In genomic region chr6:21587925-21588811, GRCh38 we compare ENCODE assay signal across 1 cellular context.
TF ChIP-seq lines count a peak whose summit lies in the region.

No MANE protein-coding gene starts in this region.

TF ChIP-seq in HEK293, 187 proteins besides CTCF, POLR2A, EP300 and RAD21 (continued from another document and continues in another):
- TF ChIP-seq ZBTB49 (tag by site-specific recombination; IDR thresholded peaks at IDR 0.05; ENCODE audit: low read depth): no peak
- no peak for TF ChIP-seq ZBTB7A (tag by site-specific recombination; IDR thresholded peaks at IDR 0.05; ENCODE audit: low read depth)
- no peak for TF ChIP-seq ZNF571 (tag by site-specific recombination; IDR thresholded peaks at IDR 0.05)
- TF ChIP-seq, protein P1, sequence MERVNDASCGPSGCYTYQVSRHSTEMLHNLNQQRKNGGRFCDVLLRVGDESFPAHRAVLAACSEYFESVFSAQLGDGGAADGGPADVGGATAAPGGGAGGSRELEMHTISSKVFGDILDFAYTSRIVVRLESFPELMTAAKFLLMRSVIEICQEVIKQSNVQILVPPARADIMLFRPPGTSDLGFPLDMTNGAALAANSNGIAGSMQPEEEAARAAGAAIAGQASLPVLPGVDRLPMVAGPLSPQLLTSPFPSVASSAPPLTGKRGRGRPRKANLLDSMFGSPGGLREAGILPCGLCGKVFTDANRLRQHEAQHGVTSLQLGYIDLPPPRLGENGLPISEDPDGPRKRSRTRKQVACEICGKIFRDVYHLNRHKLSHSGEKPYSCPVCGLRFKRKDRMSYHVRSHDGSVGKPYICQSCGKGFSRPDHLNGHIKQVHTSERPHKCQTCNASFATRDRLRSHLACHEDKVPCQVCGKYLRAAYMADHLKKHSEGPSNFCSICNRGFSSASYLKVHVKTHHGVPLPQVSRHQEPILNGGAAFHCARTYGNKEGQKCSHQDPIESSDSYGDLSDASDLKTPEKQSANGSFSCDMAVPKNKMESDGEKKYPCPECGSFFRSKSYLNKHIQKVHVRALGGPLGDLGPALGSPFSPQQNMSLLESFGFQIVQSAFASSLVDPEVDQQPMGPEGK (tag by site-specific recombination; IDR thresholded peaks at IDR 0.05): peak; percentile 70
- TF ChIP-seq ZNF121 (tag by site-specific recombination; IDR thresholded peaks at IDR 0.05): no peak
- no peak for TF ChIP-seq ZNF391 (tag by site-specific recombination; IDR thresholded peaks at IDR 0.05; ENCODE audit: borderline replicate concordance, low read depth)
- TF ChIP-seq SCRT2 (tag by site-specific recombination; IDR thresholded peaks at IDR 0.05): peak; percentile 84; the same call in 1 of the 2 replicates
- TF ChIP-seq ZBTB44 (tag by site-specific recombination; IDR thresholded peaks at IDR 0.05): no peak
- no peak for TF ChIP-seq ZNF621 (tag by site-specific recombination; IDR thresholded peaks at IDR 0.05)
- no peak for TF ChIP-seq TSHZ1 (tag by site-specific recombination; IDR thresholded peaks at IDR 0.05; ENCODE audit: borderline replicate concordance)
- no peak for TF ChIP-seq ZNF23 (tag by site-specific recombination; IDR thresholded peaks at IDR 0.05; ENCODE audit: borderline replicate concordance)
- TF ChIP-seq ZNF133 (tag by site-specific recombination; IDR thresholded peaks at IDR 0.05): no peak
- TF ChIP-seq SCRT1 (tag by site-specific recombination; IDR thresholded peaks at IDR 0.05; ENCODE audit: borderline replicate concordance): peak; percentile 67; the same call in 1 of the 2 replicates
- TF ChIP-seq ZNF473 (tag by site-specific recombination; IDR thresholded peaks at IDR 0.05): no peak
- TF ChIP-seq, protein P2, sequence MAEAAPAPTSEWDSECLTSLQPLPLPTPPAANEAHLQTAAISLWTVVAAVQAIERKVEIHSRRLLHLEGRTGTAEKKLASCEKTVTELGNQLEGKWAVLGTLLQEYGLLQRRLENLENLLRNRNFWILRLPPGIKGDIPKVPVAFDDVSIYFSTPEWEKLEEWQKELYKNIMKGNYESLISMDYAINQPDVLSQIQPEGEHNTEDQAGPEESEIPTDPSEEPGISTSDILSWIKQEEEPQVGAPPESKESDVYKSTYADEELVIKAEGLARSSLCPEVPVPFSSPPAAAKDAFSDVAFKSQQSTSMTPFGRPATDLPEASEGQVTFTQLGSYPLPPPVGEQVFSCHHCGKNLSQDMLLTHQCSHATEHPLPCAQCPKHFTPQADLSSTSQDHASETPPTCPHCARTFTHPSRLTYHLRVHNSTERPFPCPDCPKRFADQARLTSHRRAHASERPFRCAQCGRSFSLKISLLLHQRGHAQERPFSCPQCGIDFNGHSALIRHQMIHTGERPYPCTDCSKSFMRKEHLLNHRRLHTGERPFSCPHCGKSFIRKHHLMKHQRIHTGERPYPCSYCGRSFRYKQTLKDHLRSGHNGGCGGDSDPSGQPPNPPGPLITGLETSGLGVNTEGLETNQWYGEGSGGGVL (tag by site-specific recombination; IDR thresholded peaks at IDR 0.05): no peak
- TF ChIP-seq IKZF3 (tag by site-specific recombination; IDR thresholded peaks at IDR 0.05): peak; percentile 46; the same call in 1 of the 2 replicates
- TF ChIP-seq ZNF354C (tag by site-specific recombination; IDR thresholded peaks at IDR 0.05; ENCODE audit: borderline replicate concordance, low read depth): no peak
- peak; percentile 32 for TF ChIP-seq GLIS1 (tag by site-specific recombination; IDR thresholded peaks at IDR 0.05)
- TF ChIP-seq ZNF423 (tag by site-specific recombination; IDR thresholded peaks at IDR 0.05): peak; percentile 98
- TF ChIP-seq ZNF394 (tag by site-specific recombination; IDR thresholded peaks at IDR 0.05; ENCODE audit: borderline replicate concordance): peak; percentile 34
- no peak; the same call in 1 of the 2 replicates for TF ChIP-seq ZNF324 (tag by site-specific recombination; IDR thresholded peaks at IDR 0.05)
- no peak for TF ChIP-seq ZNF558 (tag by site-specific recombination; IDR thresholded peaks at IDR 0.05)
- TF ChIP-seq, protein P3, sequence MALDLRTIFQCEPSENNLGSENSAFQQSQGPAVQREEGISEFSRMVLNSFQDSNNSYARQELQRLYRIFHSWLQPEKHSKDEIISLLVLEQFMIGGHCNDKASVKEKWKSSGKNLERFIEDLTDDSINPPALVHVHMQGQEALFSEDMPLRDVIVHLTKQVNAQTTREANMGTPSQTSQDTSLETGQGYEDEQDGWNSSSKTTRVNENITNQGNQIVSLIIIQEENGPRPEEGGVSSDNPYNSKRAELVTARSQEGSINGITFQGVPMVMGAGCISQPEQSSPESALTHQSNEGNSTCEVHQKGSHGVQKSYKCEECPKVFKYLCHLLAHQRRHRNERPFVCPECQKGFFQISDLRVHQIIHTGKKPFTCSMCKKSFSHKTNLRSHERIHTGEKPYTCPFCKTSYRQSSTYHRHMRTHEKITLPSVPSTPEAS (tag by site-specific recombination; IDR thresholded peaks at IDR 0.05): peak; percentile 80
- peak; percentile 86; the same call in 1 of the 2 replicates for TF ChIP-seq ZNF501 (tag by site-specific recombination; IDR thresholded peaks at IDR 0.05)
- peak; percentile 68 for TF ChIP-seq ZBTB17 (tag by site-specific recombination; IDR thresholded peaks at IDR 0.05)
- no peak for TF ChIP-seq ZNF529 (tag by site-specific recombination; IDR thresholded peaks at IDR 0.05; ENCODE audit: insufficient replicate concordance)
- TF ChIP-seq ZNF2 (tag by site-specific recombination; IDR thresholded peaks at IDR 0.05): no peak
- no peak for TF ChIP-seq ZNF274 (IDR thresholded peaks at IDR 0.05; ENCODE audit: low read length)
- TF ChIP-seq ZNF274 (tag by site-specific recombination; IDR thresholded peaks at IDR 0.05; ENCODE audit: borderline replicate concordance): no peak
- TF ChIP-seq, protein P4, sequence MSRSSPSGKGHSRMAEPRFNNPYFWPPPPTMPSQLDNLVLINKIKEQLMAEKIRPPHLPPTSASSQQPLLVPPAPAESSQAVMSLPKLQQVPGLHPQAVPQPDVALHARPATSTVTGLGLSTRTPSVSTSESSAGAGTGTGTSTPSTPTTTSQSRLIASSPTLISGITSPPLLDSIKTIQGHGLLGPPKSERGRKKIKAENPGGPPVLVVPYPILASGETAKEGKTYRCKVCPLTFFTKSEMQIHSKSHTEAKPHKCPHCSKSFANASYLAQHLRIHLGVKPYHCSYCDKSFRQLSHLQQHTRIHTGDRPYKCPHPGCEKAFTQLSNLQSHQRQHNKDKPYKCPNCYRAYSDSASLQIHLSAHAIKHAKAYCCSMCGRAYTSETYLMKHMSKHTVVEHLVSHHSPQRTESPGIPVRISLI (tag by site-specific recombination; IDR thresholded peaks at IDR 0.05): no peak
- TF ChIP-seq, protein P5, sequence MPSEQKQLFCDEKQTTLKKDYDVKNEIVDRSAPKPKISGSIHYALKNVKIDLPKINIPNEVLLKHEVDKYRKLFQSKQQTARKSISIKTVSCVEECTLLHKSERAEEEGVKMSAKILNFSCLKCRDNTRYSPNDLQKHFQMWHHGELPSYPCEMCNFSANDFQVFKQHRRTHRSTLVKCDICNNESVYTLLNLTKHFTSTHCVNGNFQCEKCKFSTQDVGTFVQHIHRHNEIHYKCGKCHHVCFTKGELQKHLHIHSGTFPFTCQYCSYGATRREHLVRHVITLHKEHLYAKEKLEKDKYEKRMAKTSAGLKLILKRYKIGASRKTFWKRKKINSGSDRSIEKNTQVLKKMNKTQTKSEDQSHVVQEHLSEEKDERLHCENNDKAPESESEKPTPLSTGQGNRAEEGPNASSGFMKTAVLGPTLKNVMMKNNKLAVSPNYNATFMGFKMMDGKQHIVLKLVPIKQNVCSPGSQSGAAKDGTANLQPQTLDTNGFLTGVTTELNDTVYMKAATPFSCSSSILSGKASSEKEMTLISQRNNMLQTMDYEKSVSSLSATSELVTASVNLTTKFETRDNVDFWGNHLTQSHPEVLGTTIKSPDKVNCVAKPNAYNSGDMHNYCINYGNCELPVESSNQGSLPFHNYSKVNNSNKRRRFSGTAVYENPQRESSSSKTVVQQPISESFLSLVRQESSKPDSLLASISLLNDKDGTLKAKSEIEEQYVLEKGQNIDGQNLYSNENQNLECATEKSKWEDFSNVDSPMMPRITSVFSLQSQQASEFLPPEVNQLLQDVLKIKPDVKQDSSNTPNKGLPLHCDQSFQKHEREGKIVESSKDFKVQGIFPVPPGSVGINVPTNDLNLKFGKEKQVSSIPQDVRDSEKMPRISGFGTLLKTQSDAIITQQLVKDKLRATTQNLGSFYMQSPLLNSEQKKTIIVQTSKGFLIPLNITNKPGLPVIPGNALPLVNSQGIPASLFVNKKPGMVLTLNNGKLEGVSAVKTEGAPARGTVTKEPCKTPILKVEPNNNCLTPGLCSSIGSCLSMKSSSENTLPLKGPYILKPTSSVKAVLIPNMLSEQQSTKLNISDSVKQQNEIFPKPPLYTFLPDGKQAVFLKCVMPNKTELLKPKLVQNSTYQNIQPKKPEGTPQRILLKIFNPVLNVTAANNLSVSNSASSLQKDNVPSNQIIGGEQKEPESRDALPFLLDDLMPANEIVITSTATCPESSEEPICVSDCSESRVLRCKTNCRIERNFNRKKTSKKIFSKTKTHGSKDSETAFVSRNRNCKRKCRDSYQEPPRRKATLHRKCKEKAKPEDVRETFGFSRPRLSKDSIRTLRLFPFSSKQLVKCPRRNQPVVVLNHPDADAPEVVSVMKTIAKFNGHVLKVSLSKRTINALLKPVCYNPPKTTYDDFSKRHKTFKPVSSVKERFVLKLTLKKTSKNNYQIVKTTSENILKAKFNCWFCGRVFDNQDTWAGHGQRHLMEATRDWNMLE (tag by site-specific recombination; conservative IDR thresholded peaks at IDR 0.05; ENCODE audit: low read depth): 0 out of 2 replicates have a peak, but pooled peaks have one; percentile 23
- TF ChIP-seq GLI2 (tag by site-specific recombination; IDR thresholded peaks at IDR 0.05; ENCODE audit: borderline replicate concordance, low read depth): no peak
- no peak for TF ChIP-seq ZNF350 (tag by site-specific recombination; IDR thresholded peaks at IDR 0.05)
- TF ChIP-seq ZBTB20 (tag by site-specific recombination; IDR thresholded peaks at IDR 0.05): 0 out of 2 replicates have a peak, but pooled peaks have one; percentile 4
- no peak for TF ChIP-seq ZNF677 (tag by site-specific recombination; IDR thresholded peaks at IDR 0.05)
- no peak for TF ChIP-seq ZNF341 (tag by site-specific recombination; IDR thresholded peaks at IDR 0.05; ENCODE audit: low read depth)
- TF ChIP-seq ZSCAN18 (tag by site-specific recombination; IDR thresholded peaks at IDR 0.05): no peak
- no peak for TF ChIP-seq ZNF239 (tag by site-specific recombination; IDR thresholded peaks at IDR 0.05)
- no peak for TF ChIP-seq ZNF37A (tag by site-specific recombination; IDR thresholded peaks at IDR 0.05)
- TF ChIP-seq ZNF837 (tag by site-specific recombination; IDR thresholded peaks at IDR 0.05): no peak
- peak; percentile 88 for TF ChIP-seq ZBTB8A (tag by site-specific recombination; IDR thresholded peaks at IDR 0.05)
